ENCODE assay signal across 8 cellular contexts in genomic region chr10:97422921-97423420, GRCh38. TPM values are rescaled to one million over a fixed set of nuclear protein-coding genes. Genes with fewer than 3 reads are reported as not detected.
A peak's percentile ranks its signal among the peaks of the same experiment; 100 is the strongest.
DNase-seq lines count a peak whose midpoint lies in the region; ATAC-seq and TF ChIP-seq lines count a peak whose summit lies in the region.
"Had no signal": no experiment of that assay in that cellular context is flagged by ENCODE, and none has a peak within 500 bp of the region (broad histone marks: within the 10 kb centered on the region; RNA-seq: fewer than 3 reads in every experiment).

No MANE protein-coding gene starts in this region.

- no peak for TF ChIP-seq CTCF in smooth muscle cell (IDR thresholded peaks at IDR 0.05; ENCODE audit: borderline replicate concordance, insufficient read depth, poor library complexity, severe bottlenecking)

- H2AFZ ChIP-seq in smooth muscle cell (ENCODE audit: low read depth): no peak overlapping the region

- H3K4me2 ChIP-seq in smooth muscle cell: peak overlapping the region; percentile 33

- peaks cover 19% of the 10 kb centered on the region for H3K79me2 ChIP-seq in smooth muscle cell (ENCODE audit: low read depth)

- H3K4me1 ChIP-seq in smooth muscle cell (ENCODE audit: low read depth): peaks cover 6% of the 10 kb centered on the region

- peak overlapping the region; percentile 79 for H3K27ac ChIP-seq in smooth muscle cell (ENCODE audit: low read depth)

- H3K27me3 ChIP-seq in smooth muscle cell (ENCODE audit: low read depth): no peaks in the 10 kb centered on the region

- H3K9me3 ChIP-seq in smooth muscle cell (replicated peaks; ENCODE audit: low read depth): no peaks in the 10 kb centered on the region

- H3K36me3 ChIP-seq in smooth muscle cell (ENCODE audit: low read depth): no peaks in the 10 kb centered on the region

- WGBS in smooth muscle cell (ENCODE audit: low lambda C conversion rate): 52% methylated on average over 6 of the region's 6 CpGs

- H3K4me3 ChIP-seq in smooth muscle cell: no peak overlapping the region

- peaks cover 11% of the 10 kb centered on the region for H4K20me1 ChIP-seq in smooth muscle cell (ENCODE audit: low read depth)

- H3F3A ChIP-seq in smooth muscle cell (ENCODE audit: low read depth): peaks cover 42% of the 10 kb centered on the region

- peak; percentile 72 for DNase-seq in MV-4-11 (lab: John Stamatoyannopoulos, UW)
- peak; percentile 62 for DNase-seq in amniotic stem cell (lab: John Stamatoyannopoulos, UW)
- DNase-seq in smooth muscle cell (lab: John Stamatoyannopoulos, UW; ENCODE audit: unreplicated experiment): no peak
- DNase-seq in SK-N-DZ (ENCODE audit: low spot score): no peak
- no peak for DNase-seq in islet precursor cell
- DNase-seq: H7, left colon had no signal

- no peak for ATAC-seq in HG02852 (IDR thresholded peaks at IDR 0.05; ENCODE audit: unreplicated experiment)
- ATAC-seq: left colon had no signal

- H3K9ac ChIP-seq in smooth muscle cell (ENCODE audit: low read depth): no peak overlapping the region

RNA-seq across cellular contexts. Expression of gene PGAM1, which starts 3.0 kb away (rescaled TPM):
- total RNA-seq in smooth muscle cell: 725 and 787 TPM in 2 replicates
- polyA plus RNA-seq in smooth muscle cell: 921 and 957 TPM in 2 replicates
- polyA plus RNA-seq in SK-N-DZ (2014; cell fraction: cytosol; rRNA removed): 558 and 589 TPM in 2 replicates
- polyA plus RNA-seq in SK-N-DZ (2014; cell fraction: nucleus; rRNA removed): 213 and 240 TPM in 2 replicates

RNA-seq across cellular contexts. Expression of gene RRP12, which starts 21.8 kb away (rescaled TPM):
- 15.9 and 18.8 TPM in 2 replicates for total RNA-seq in smooth muscle cell
- 14.1 and 21.7 TPM in 2 replicates for polyA plus RNA-seq in smooth muscle cell
- 29.5 and 32.1 TPM in 2 replicates for polyA plus RNA-seq in SK-N-DZ (2014; cell fraction: cytosol; rRNA removed)
- polyA plus RNA-seq in SK-N-DZ (2014; cell fraction: nucleus; rRNA removed): 55.4 and 56.7 TPM in 2 replicates

RNA-seq across cellular contexts. Expression of gene EXOSC1, which starts 22.8 kb away (rescaled TPM):
- total RNA-seq in smooth muscle cell: 44.9 and 48.7 TPM in 2 replicates
- 61.5 and 97.5 TPM in 2 replicates for polyA plus RNA-seq in smooth muscle cell
- polyA plus RNA-seq in SK-N-DZ (2014; cell fraction: cytosol; rRNA removed): 66.2 and 70.8 TPM in 2 replicates
- polyA plus RNA-seq in SK-N-DZ (2014; cell fraction: nucleus; rRNA removed): 44.4 and 56.4 TPM in 2 replicates

RNA-seq across cellular contexts. Expression of gene ZDHHC16, which starts 23.0 kb away (rescaled TPM):
- total RNA-seq in smooth muscle cell: 48.5 and 50.3 TPM in 2 replicates
- polyA plus RNA-seq in smooth muscle cell: 73.3 and 81.1 TPM in 2 replicates
- polyA plus RNA-seq in SK-N-DZ (2014; cell fraction: cytosol; rRNA removed): 55.2 and 57.1 TPM in 2 replicates
- polyA plus RNA-seq in SK-N-DZ (2014; cell fraction: nucleus; rRNA removed): 72.9 and 78.9 TPM in 2 replicates

Comparison
In these comparisons a context has a peak if more than half of its experiments do, and no peak if none do; other contexts are left out.
1. DNase-seq: peak in MV-4-11 (single experiment) and amniotic stem cell (single experiment); none in smooth muscle cell (single experiment), SK-N-DZ (single experiment) and islet precursor cell (single experiment).